In genomic region chr12:124491310-124491709, GRCh38 we compare ENCODE assay signal across 21 cellular contexts.
"Had no signal": no experiment of that assay in that cellular context is flagged by ENCODE, and none has a peak within 500 bp of the region (broad histone marks: within the 10 kb centered on the region; RNA-seq: fewer than 3 reads in every experiment).

No MANE protein-coding gene starts in this region.

- H3K27me3 Mint-ChIP-seq: activated naive CD4-positive, alpha-beta T cell treated with anti-CD3 and anti-CD28 coated beads, Interleukin-2, amount 10 ng/mL, durations not matched to agents 7 days and 5 days; memory B cell; stimulated activated naive CD8-positive, alpha-beta T cell treated with anti-CD3 and anti-CD28 coated beads, Interleukin-15, Interleukin-2, amounts not matched to agents 100 ng/mL and 50 ng/mL, for 24 hours; T-cell had no signal

- H3K27ac Mint-ChIP-seq: activated naive CD4-positive, alpha-beta T cell treated with anti-CD3 and anti-CD28 coated beads, Interleukin-2, amount 10 ng/mL, durations not matched to agents 7 days and 5 days; memory B cell; natural killer cell; stimulated activated naive CD8-positive, alpha-beta T cell treated with anti-CD3 and anti-CD28 coated beads, Interleukin-15, Interleukin-2, amounts not matched to agents 100 ng/mL and 50 ng/mL, for 24 hours; T-cell had no signal

- H3K4me3 ChIP-seq: left lung, mucosa of descending colon, thoracic aorta had no signal

- H3K9me3 Mint-ChIP-seq: activated naive CD4-positive, alpha-beta T cell treated with anti-CD3 and anti-CD28 coated beads, Interleukin-2, amount 10 ng/mL, durations not matched to agents 7 days and 5 days; memory B cell; natural killer cell; stimulated activated naive CD8-positive, alpha-beta T cell treated with anti-CD3 and anti-CD28 coated beads, Interleukin-15, Interleukin-2, amounts not matched to agents 100 ng/mL and 50 ng/mL, for 24 hours; T-cell had no signal

- FAIRE-seq: islet of Langerhans, small intestine had no signal

- H3K4me3 Mint-ChIP-seq: activated naive CD4-positive, alpha-beta T cell treated with anti-CD3 and anti-CD28 coated beads, Interleukin-2, amount 10 ng/mL, durations not matched to agents 7 days and 5 days; memory B cell; natural killer cell; stimulated activated naive CD8-positive, alpha-beta T cell treated with anti-CD3 and anti-CD28 coated beads, Interleukin-15, Interleukin-2, amounts not matched to agents 100 ng/mL and 50 ng/mL, for 24 hours; T-cell had no signal

- H3K9me3 ChIP-seq: left lung, mucosa of descending colon, neutrophil, SK-N-SH, thoracic aorta had no signal

- ATAC-seq: natural killer cell, T-cell had no signal

- DNase-seq: activated CD4-positive, alpha-beta T cell treated with anti-CD3 and anti-CD28 coated beads, Interleukin-2, amount 50 U/mL, for 48 hours; activated CD4-positive, CD25-positive, alpha-beta regulatory T cell treated with anti-CD3 and anti-CD28 coated beads, Interleukin-2, amount 50 U/mL, for 72 hours; activated naive CD4-positive, alpha-beta T cell treated with anti-CD3 and anti-CD28 coated beads, Interleukin-2, amount 10 ng/mL, durations not matched to agents 7 days and 5 days; effector memory CD4-positive, alpha-beta T cell; foreskin melanocyte; natural killer cell; stimulated activated CD4-positive, alpha-beta T cell treated with anti-CD3 and anti-CD28 coated beads, Interleukin-4, amount 100 ng/mL, for 4 hours; stimulated activated CD8-positive, alpha-beta memory T cell treated with anti-CD3 and anti-CD28 coated beads, Interleukin-4, amount 100 ng/mL, for 48 hours; T-cell; T-helper 9 cell had no signal

- H3K27me3 ChIP-seq: left lung, neutrophil had no signal

- H3K27ac ChIP-seq: epithelial cell of prostate, left lung, neutrophil, parathyroid adenoma, thoracic aorta had no signal

- H3K36me3 Mint-ChIP-seq: natural killer cell had no signal
